In genomic region chr4:101020956-101021355, GRCh38 we compare ENCODE assay signal across 1 cellular context.
TF ChIP-seq lines count a peak whose summit lies in the region.

No MANE protein-coding gene starts in this region.

TF ChIP-seq in GM12878, 131 proteins besides CTCF, POLR2A, EP300 and RAD21 (continued from another document and continues in another):
- TF ChIP-seq ZNF687 (IDR thresholded peaks at IDR 0.05) (no peak), RCOR1 (conservative IDR thresholded peaks at IDR 0.05; ENCODE audit: low read depth, low read length) (no peak), PKNOX1 (IDR thresholded peaks at IDR 0.05) (no peak; the same call in none of the 2 replicates), SUPT20H (IDR thresholded peaks at IDR 0.05; ENCODE audit: borderline replicate concordance, control insufficient read depth, low read depth, low read length) (no peak), YY1 (IDR thresholded peaks at IDR 0.05; ENCODE audit: low read depth, low read length) (no peak), CBFB (IDR thresholded peaks at IDR 0.05; ENCODE audit: low read depth) (no peak), BCL11A (IDR thresholded peaks at IDR 0.05; ENCODE audit: low read depth, low read length) (peak; percentile 44; the same call in 1 of the 2 replicates), WRNIP1 (IDR thresholded peaks at IDR 0.05; ENCODE audit: borderline replicate concordance, low read depth, low read length) (no peak), IRF4 (IDR thresholded peaks at IDR 0.05; ENCODE audit: low read depth, low read length) (peak; percentile 90), EGR1 (IDR thresholded peaks at IDR 0.05; ENCODE audit: borderline replicate concordance in 1 of 2, low read depth in 2 of 2, low read length in 2 of 2) (peak in 1 of 2 experiments; percentile 3; a peak in 1 of 3 replicates), POLR2AphosphoS2 (IDR thresholded peaks at IDR 0.05; ENCODE audit: low read depth, low read length) (no peak), CBX3 (IDR thresholded peaks at IDR 0.05; ENCODE audit: borderline replicate concordance, low read depth) (no peak), PAX5 (IDR thresholded peaks at IDR 0.05; ENCODE audit: borderline replicate concordance, low read depth, low read length) (peak; percentile 33; the same call in 1 of the 2 replicates), FOXM1 (IDR thresholded peaks at IDR 0.05; ENCODE audit: low read depth, low read length) (no peak), RELA (IDR thresholded peaks at IDR 0.05; ENCODE audit: borderline replicate concordance, partially characterized antibody) (no peak), MXI1 (IDR thresholded peaks at IDR 0.05; ENCODE audit: low read depth, low read length) (no peak), CHD4 (IDR thresholded peaks at IDR 0.05) (no peak), EED (IDR thresholded peaks at IDR 0.05; ENCODE audit: low read depth) (0 out of 2 replicates have a peak, but pooled peaks have one; percentile 36), TCF7 (IDR thresholded peaks at IDR 0.05; ENCODE audit: borderline replicate concordance) (no peak), SMARCA5 (IDR thresholded peaks at IDR 0.05) (no peak), SMAD1 (IDR thresholded peaks at IDR 0.05; ENCODE audit: low read depth, partially characterized antibody) (no peak), IRF5 (IDR thresholded peaks at IDR 0.05; ENCODE audit: borderline replicate concordance) (no peak), SKIL (IDR thresholded peaks at IDR 0.05; ENCODE audit: low read depth, poor library complexity, severe bottlenecking) (peak; percentile 26), CHD2 (IDR thresholded peaks at IDR 0.05; ENCODE audit: borderline replicate concordance, low read depth, low read length) (no peak), KLF5 (IDR thresholded peaks at IDR 0.05; ENCODE audit: partially characterized antibody) (no peak), MEF2B (IDR thresholded peaks at IDR 0.05; ENCODE audit: partially characterized antibody, poor library complexity, severe bottlenecking) (peak; percentile 27), NBN (IDR thresholded peaks at IDR 0.05) (no peak), TCF12 (IDR thresholded peaks at IDR 0.05; ENCODE audit: low read depth, low read length) (no peak), RFX5 (IDR thresholded peaks at IDR 0.05; ENCODE audit: low read depth, low read length) (no peak), CHD1 (IDR thresholded peaks at IDR 0.05; ENCODE audit: low read depth, low read length) (no peak), CBX5 (IDR thresholded peaks at IDR 0.05; ENCODE audit: low read depth) (no peak), CEBPZ (IDR thresholded peaks at IDR 0.05; ENCODE audit: low read depth, low read length) (no peak), FOS (IDR thresholded peaks at IDR 0.05; ENCODE audit: borderline replicate concordance, extremely low read depth, insufficient read length) (no peak), SPI1 (IDR thresholded peaks at IDR 0.05; ENCODE audit: borderline replicate concordance, insufficient read depth, low read depth, low read length) (peak; percentile 45; the same call in 1 of the 2 replicates), CREB1 (IDR thresholded peaks at IDR 0.05; ENCODE audit: low read depth) (no peak), HDAC6 (IDR thresholded peaks at IDR 0.05; ENCODE audit: unreplicated experiment) (no peak)
- TF ChIP-seq, protein P1, sequence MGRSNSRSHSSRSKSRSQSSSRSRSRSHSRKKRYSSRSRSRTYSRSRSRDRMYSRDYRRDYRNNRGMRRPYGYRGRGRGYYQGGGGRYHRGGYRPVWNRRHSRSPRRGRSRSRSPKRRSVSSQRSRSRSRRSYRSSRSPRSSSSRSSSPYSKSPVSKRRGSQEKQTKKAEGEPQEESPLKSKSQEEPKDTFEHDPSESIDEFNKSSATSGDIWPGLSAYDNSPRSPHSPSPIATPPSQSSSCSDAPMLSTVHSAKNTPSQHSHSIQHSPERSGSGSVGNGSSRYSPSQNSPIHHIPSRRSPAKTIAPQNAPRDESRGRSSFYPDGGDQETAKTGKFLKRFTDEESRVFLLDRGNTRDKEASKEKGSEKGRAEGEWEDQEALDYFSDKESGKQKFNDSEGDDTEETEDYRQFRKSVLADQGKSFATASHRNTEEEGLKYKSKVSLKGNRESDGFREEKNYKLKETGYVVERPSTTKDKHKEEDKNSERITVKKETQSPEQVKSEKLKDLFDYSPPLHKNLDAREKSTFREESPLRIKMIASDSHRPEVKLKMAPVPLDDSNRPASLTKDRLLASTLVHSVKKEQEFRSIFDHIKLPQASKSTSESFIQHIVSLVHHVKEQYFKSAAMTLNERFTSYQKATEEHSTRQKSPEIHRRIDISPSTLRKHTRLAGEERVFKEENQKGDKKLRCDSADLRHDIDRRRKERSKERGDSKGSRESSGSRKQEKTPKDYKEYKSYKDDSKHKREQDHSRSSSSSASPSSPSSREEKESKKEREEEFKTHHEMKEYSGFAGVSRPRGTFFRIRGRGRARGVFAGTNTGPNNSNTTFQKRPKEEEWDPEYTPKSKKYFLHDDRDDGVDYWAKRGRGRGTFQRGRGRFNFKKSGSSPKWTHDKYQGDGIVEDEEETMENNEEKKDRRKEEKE (IDR thresholded peaks at IDR 0.05): no peak
- TF ChIP-seq, protein P2, sequence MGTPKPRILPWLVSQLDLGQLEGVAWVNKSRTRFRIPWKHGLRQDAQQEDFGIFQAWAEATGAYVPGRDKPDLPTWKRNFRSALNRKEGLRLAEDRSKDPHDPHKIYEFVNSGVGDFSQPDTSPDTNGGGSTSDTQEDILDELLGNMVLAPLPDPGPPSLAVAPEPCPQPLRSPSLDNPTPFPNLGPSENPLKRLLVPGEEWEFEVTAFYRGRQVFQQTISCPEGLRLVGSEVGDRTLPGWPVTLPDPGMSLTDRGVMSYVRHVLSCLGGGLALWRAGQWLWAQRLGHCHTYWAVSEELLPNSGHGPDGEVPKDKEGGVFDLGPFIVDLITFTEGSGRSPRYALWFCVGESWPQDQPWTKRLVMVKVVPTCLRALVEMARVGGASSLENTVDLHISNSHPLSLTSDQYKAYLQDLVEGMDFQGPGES (IDR thresholded peaks at IDR 0.05): no peak
- TF ChIP-seq, protein P3, sequence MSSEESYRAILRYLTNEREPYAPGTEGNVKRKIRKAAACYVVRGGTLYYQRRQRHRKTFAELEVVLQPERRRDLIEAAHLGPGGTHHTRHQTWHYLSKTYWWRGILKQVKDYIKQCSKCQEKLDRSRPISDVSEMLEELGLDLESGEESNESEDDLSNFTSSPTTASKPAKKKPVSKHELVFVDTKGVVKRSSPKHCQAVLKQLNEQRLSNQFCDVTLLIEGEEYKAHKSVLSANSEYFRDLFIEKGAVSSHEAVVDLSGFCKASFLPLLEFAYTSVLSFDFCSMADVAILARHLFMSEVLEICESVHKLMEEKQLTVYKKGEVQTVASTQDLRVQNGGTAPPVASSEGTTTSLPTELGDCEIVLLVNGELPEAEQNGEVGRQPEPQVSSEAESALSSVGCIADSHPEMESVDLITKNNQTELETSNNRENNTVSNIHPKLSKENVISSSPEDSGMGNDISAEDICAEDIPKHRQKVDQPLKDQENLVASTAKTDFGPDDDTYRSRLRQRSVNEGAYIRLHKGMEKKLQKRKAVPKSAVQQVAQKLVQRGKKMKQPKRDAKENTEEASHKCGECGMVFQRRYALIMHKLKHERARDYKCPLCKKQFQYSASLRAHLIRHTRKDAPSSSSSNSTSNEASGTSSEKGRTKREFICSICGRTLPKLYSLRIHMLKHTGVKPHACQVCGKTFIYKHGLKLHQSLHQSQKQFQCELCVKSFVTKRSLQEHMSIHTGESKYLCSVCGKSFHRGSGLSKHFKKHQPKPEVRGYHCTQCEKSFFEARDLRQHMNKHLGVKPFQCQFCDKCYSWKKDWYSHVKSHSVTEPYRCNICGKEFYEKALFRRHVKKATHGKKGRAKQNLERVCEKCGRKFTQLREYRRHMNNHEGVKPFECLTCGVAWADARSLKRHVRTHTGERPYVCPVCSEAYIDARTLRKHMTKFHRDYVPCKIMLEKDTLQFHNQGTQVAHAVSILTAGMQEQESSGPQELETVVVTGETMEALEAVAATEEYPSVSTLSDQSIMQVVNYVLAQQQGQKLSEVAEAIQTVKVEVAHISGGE (CRISPR knock-in tag; IDR thresholded peaks at IDR 0.05): no peak
